21 cellular contexts compared by ENCODE assay signal in genomic region chr17:28466001-28466400, GRCh38. TPM values are rescaled to one million over a fixed set of nuclear protein-coding genes. Genes with fewer than 3 reads are reported as not detected.
DNase-seq lines count a peak whose midpoint lies in the region; ATAC-seq and TF ChIP-seq lines count a peak whose summit lies in the region.
"Had no signal": no experiment of that assay in that cellular context is flagged by ENCODE, and none has a peak within 500 bp of the region (broad histone marks: within the 10 kb centered on the region; RNA-seq: fewer than 3 reads in every experiment).

No MANE protein-coding gene starts in this region.

- in situ Hi-C loops in KBM-7 (cut with MboI; ENCODE audit: low pct_unique_long_range_greater_than_20kb, low sequenced_read_pairs) (no loop called here), ACHN (cut with HindIII; ENCODE audit: low pct_ligation_motif_present, low pct_unique_long_range_greater_than_20kb, low sequenced_read_pairs) (no loop called here)

- ATAC-seq in Right ventricle myocardium inferior (no peak), left cardiac atrium (no peak), GM18870 (IDR thresholded peaks at IDR 0.05; ENCODE audit: unreplicated experiment) (no peak)
- ATAC-seq in CD4-positive, alpha-beta T cell (ENCODE audit: poor library complexity), result no peak

- no peak for TF ChIP-seq POLR2A in sigmoid colon (IDR thresholded peaks at IDR 0.05)

- H3K4me1 ChIP-seq in sigmoid colon, result no peaks in the 10 kb centered on the region
- H3K4me1 ChIP-seq: HAP-1 had no signal

- H3K36me3 Mint-ChIP-seq in CD4-positive, alpha-beta T cell (ENCODE audit: low read depth), result no peaks in the 10 kb centered on the region
- H3K36me3 Mint-ChIP-seq: IgD-negative memory B cell had no signal

- 72 to 84% methylated on average over 9 of the region's 9 CpGs for whole genome bisulfite sequencing in sigmoid colon, 2 donors

- DNase-seq in Right ventricle myocardium inferior (ENCODE audit: missing footprints) (peak; percentile 50), left cardiac atrium (no peak), KBM-7 (peak; percentile 16), fibroblast of pulmonary artery (ENCODE audit: low read depth) (peak; percentile 17), sigmoid colon (peak; percentile 30), ACHN (no peak)
- DNase-seq in CD4-positive, alpha-beta T cell, result no peak
- DNase-seq: C1 segment of cervical spinal cord, GDM1, NCI-H1092 treated with DMSO at 0.1 percent for 48 hours, NCI-H146, NCI-H2081, NCI-H2171 treated with DMSO at 0.1 percent for 48 hours, NCI-H446, NCI-H69, Right ventricle myocardium superior had no signal

- H3K4me3 Mint-ChIP-seq in CD4-positive, alpha-beta T cell, result no peak overlapping the region
- H3K4me3 Mint-ChIP-seq: IgD-negative memory B cell had no signal

- CTCF ChIA-PET in CD4-positive, alpha-beta T cell (lab: Charles Lee), result no interaction called here

- no peaks in the 10 kb centered on the region for H3K36me3 ChIP-seq in sigmoid colon
- H3K36me3 ChIP-seq: HAP-1 had no signal

- H3K9me3 ChIP-seq in sigmoid colon, result no peaks in the 10 kb centered on the region
- no peaks in the 10 kb centered on the region for H3K9me3 ChIP-seq in CD4-positive, alpha-beta T cell (ENCODE audit: control insufficient read depth, low read length)
- H3K9me3 ChIP-seq: HAP-1 had no signal

- H3K4me1 Mint-ChIP-seq in CD4-positive, alpha-beta T cell (ENCODE audit: low read depth), result no peaks in the 10 kb centered on the region

- H3K4me3 ChIP-seq in fibroblast of pulmonary artery (replicated peaks; ENCODE audit: low read depth, low read length), result no peak overlapping the region
- H3K4me3 ChIP-seq in sigmoid colon, result no peak overlapping the region
- H3K4me3 ChIP-seq: HAP-1 had no signal

- intact Hi-C loops in Right ventricle myocardium inferior (cut with DNase I), result no loop called here
- intact Hi-C loops in left cardiac atrium (cut with DNase I), result no loop called here
- intact Hi-C loops in sigmoid colon (cut with DNase I), result no loop called here
- intact Hi-C loops in CD4-positive, alpha-beta T cell (cut with DNase I, micrococcal nuclease), result no loop called here

- no peak overlapping the region for H3K27ac Mint-ChIP-seq in CD4-positive, alpha-beta T cell
- H3K27ac Mint-ChIP-seq: IgD-negative memory B cell had no signal

- H3K9me3 Mint-ChIP-seq in CD4-positive, alpha-beta T cell, result no peaks in the 10 kb centered on the region
- H3K9me3 Mint-ChIP-seq: IgD-negative memory B cell had no signal

- peaks cover 9% of the 10 kb centered on the region for H3K27me3 Mint-ChIP-seq in CD4-positive, alpha-beta T cell

- H3K27me3 ChIP-seq in sigmoid colon, result peaks cover 0 to 7% (median 3%) of the 10 kb centered on the region in 3 donors
- H3K27me3 ChIP-seq in CD4-positive, alpha-beta T cell (ENCODE audit: control insufficient read depth, insufficient read depth, low read length), result no peaks in the 10 kb centered on the region

- TF ChIP-seq CTCF in fibroblast of pulmonary artery (IDR thresholded peaks at IDR 0.05; ENCODE audit: low read length, missing control alignments), result no peak
- TF ChIP-seq CTCF in sigmoid colon (IDR thresholded peaks at IDR 0.05), result no peak
- TF ChIP-seq CTCF in CD4-positive, alpha-beta T cell (IDR thresholded peaks at IDR 0.05), result no peak

- no peak for TF ChIP-seq EP300 in sigmoid colon (IDR thresholded peaks at IDR 0.05)

- POLR2A ChIA-PET in CD4-positive, alpha-beta T cell (lab: Charles Lee), result no interaction called here

- H3K27ac ChIP-seq in sigmoid colon, result no peak overlapping the region
- no peak overlapping the region for H3K27ac ChIP-seq in CD4-positive, alpha-beta T cell (ENCODE audit: low read depth, low read length)

RNA-seq across cellular contexts. Expression of gene SLC13A2, which starts 7.4 kb away (rescaled TPM):
- not detected for total RNA-seq in Right ventricle myocardium inferior
- total RNA-seq in left cardiac atrium, result not detected
- total RNA-seq in sigmoid colon, result under 1 TPM in 1 of 4 donors, not detected in 3; under 0.01 TPM
- 10 to 100 TPM in 2 of 3 donors, 1 to 10 TPM in 1; 8.4 to 29.1 (median 11.4) TPM for polyA plus RNA-seq in sigmoid colon
- total RNA-seq in CD4-positive, alpha-beta T cell, result not detected
- total RNA-seq: Daoy, LHCN-M2, Right ventricle myocardium superior had no signal
- polyA plus RNA-seq: IgD-negative memory B cell had no signal

RNA-seq across cellular contexts. Expression of gene FOXN1, which starts 40.1 kb away (rescaled TPM):
- total RNA-seq in Right ventricle myocardium inferior, result not detected
- not detected for total RNA-seq in left cardiac atrium
- total RNA-seq in sigmoid colon, result not detected
- under 1 TPM; 0.23 to 0.60 (median 0.38) TPM for polyA plus RNA-seq in sigmoid colon
- total RNA-seq in CD4-positive, alpha-beta T cell, result not detected
- total RNA-seq: Daoy, LHCN-M2, Right ventricle myocardium superior had no signal
- polyA plus RNA-seq: IgD-negative memory B cell had no signal

RNA-seq across cellular contexts. Expression of gene SLC46A1, which starts 60.0 kb away (rescaled TPM):
- total RNA-seq in Right ventricle myocardium inferior, result 7.7 TPM
- 1 to 10 TPM; 7.0 to 9.9 TPM for total RNA-seq in left cardiac atrium
- 1 to 10 TPM; 2.7 to 8.6 (median 5.1) TPM for total RNA-seq in sigmoid colon
- 1 to 10 TPM; 4.1 to 7.6 (median 4.2) TPM for polyA plus RNA-seq in sigmoid colon
- total RNA-seq in CD4-positive, alpha-beta T cell, result under 1 TPM; 0.44 to 0.45 TPM

Comparison
In these comparisons a context has a peak if more than half of its experiments do, and no peak if none do; other contexts are left out.
1. DNase-seq: peak in Right ventricle myocardium inferior (single experiment), KBM-7 (single experiment), fibroblast of pulmonary artery (single experiment) and sigmoid colon (single experiment); none in left cardiac atrium (single experiment), ACHN (single experiment) and CD4-positive, alpha-beta T cell (0 of 10).